Comparison of ENCODE assay signal across 21 cellular contexts in the genomic region with DNA sequence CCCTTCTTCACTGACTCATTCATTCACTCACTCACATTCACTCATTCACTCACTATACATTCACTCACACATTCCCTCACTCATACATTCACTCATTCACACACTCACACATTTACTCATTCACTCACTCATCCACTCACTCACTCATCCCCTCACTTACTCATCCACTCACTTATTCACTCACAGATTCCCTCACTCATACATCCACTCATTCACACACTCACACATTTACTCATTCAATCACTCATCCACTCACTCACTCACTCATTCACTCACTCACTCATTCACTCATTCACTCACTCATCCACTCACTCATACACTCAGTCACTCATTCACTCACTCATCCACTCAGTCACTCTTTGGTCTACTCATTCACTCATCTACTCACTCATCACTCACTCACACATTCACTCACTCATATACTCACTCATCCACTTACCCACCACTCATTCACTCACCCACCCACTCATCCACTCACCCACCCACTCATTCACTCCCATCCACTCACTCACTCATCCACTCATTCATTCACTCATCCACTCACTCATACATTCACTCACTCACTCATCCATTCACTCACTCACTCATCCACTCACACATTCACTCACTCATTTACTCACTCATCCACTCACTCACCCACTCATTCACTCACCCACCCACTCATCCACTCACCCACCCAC. TPM values are rescaled to one million over a fixed set of nuclear protein-coding genes. Genes with fewer than 3 reads are reported as not detected.
"Had no signal": no experiment of that assay in that cellular context is flagged by ENCODE, and none has a peak within 500 bp of the region (broad histone marks: within the 10 kb centered on the region; RNA-seq: fewer than 3 reads in every experiment).

No MANE protein-coding gene starts in this region.

- H3K4me1 Mint-ChIP-seq: activated CD4-positive, alpha-beta memory T cell treated with anti-CD3 and anti-CD28 coated beads, Interleukin-2, amount 10 ng/mL, durations not matched to agents 7 days and 5 days; activated naive CD8-positive, alpha-beta T cell treated with anti-CD3 and anti-CD28 coated beads, Interleukin-2, amount 10 ng/mL, durations not matched to agents 7 days and 5 days had no signal

- H3K4me3 Mint-ChIP-seq: activated CD4-positive, alpha-beta memory T cell treated with anti-CD3 and anti-CD28 coated beads, Interleukin-2, amount 10 ng/mL, durations not matched to agents 7 days and 5 days; activated naive CD8-positive, alpha-beta T cell treated with anti-CD3 and anti-CD28 coated beads, Interleukin-2, amount 10 ng/mL, durations not matched to agents 7 days and 5 days; nephron progenitor cell; T-helper 2 cell treated with Interferon-gamma antibody and Interleukin-4, amounts not matched to agents 5 μg/mL and 100 μg/mL, for 36 hours had no signal

- H3K9me3 ChIP-seq: body of pancreas, SK-N-SH had no signal

- H3K36me3 Mint-ChIP-seq: activated naive CD8-positive, alpha-beta T cell treated with anti-CD3 and anti-CD28 coated beads, Interleukin-2, amount 10 ng/mL, durations not matched to agents 7 days and 5 days had no signal

- DNase-seq: activated CD4-positive, alpha-beta memory T cell treated with anti-CD3 and anti-CD28 coated beads, Interleukin-2, amount 10 ng/mL, durations not matched to agents 7 days and 5 days; activated CD4-positive, alpha-beta T cell treated with anti-CD3 and anti-CD28 coated beads for 4 hours; activated gamma-delta T cell treated with Interleukin-2 at 50 U/mL for 16 hours; activated naive CD8-positive, alpha-beta T cell treated with anti-CD3 and anti-CD28 coated beads, Interleukin-2, amount 10 ng/mL, durations not matched to agents 7 days and 5 days; caudate nucleus; foreskin melanocyte; hypothalamus; islet precursor cell; mammary epithelial cell; midbrain; nephron progenitor cell; occipital lobe; SK-N-SH; stimulated activated CD4-positive, alpha-beta T cell treated with anti-CD3 and anti-CD28 coated beads, Interleukin-15, amount 100 ng/mL, for 24 hours; stimulated activated CD4-positive, alpha-beta T cell treated with anti-CD3 and anti-CD28 coated beads, Interleukin-2, amount 100 ng/mL, for 48 hours had no signal

- H3K27ac Mint-ChIP-seq: activated CD4-positive, alpha-beta memory T cell treated with anti-CD3 and anti-CD28 coated beads, Interleukin-2, amount 10 ng/mL, durations not matched to agents 7 days and 5 days; activated naive CD8-positive, alpha-beta T cell treated with anti-CD3 and anti-CD28 coated beads, Interleukin-2, amount 10 ng/mL, durations not matched to agents 7 days and 5 days; nephron progenitor cell; progenitor cell of endocrine pancreas; T-helper 2 cell treated with Interferon-gamma antibody and Interleukin-4, amounts not matched to agents 5 μg/mL and 100 μg/mL, for 36 hours had no signal

- H3K27me3 ChIP-seq: body of pancreas had no signal

- H3K4me2 ChIP-seq: SK-N-SH had no signal

- H3K27me3 Mint-ChIP-seq: progenitor cell of endocrine pancreas had no signal

- H3K9ac ChIP-seq: SK-N-SH had no signal

- H3K27ac ChIP-seq: coronary artery, skin epidermis had no signal

- ATAC-seq: body of pancreas had no signal

- H3K4me3 ChIP-seq: body of pancreas, coronary artery, skin epidermis had no signal

RNA-seq across cellular contexts. Expression of gene WNK2, which starts 27.2 kb away (rescaled TPM):
- total RNA-seq: myocyte had no signal
